9 cellular contexts compared by ENCODE assay signal in genomic region chr12:105031061-105031807, GRCh38. TPM values are rescaled to one million over a fixed set of nuclear protein-coding genes. Genes with fewer than 3 reads are reported as not detected.
DNase-seq lines count a peak whose midpoint lies in the region; ATAC-seq and TF ChIP-seq lines count a peak whose summit lies in the region.
"Had no signal": no experiment of that assay in that cellular context is flagged by ENCODE, and none has a peak within 500 bp of the region (broad histone marks: within the 10 kb centered on the region; RNA-seq: fewer than 3 reads in every experiment).

No MANE protein-coding gene starts in this region.

- peaks cover 33% of the 10 kb centered on the region for H3K4me1 Mint-ChIP-seq in activated T-helper 1 cell treated with anti-CD3 and anti-CD28 coated beads, Interleukin-12 subunit alpha, Interleukin-12 subunit beta, Interleukin-2, Interleukin-4 antibody, amounts not matched to agents 30 ng/mL and 10 ng/mL and 1 ng/mL, durations not matched to agents 14 hours and 24 hours and 36 hours (ENCODE audit: low read depth)
- peaks cover 9% of the 10 kb centered on the region in 2 donors for H3K4me1 Mint-ChIP-seq in effector memory CD8-positive, alpha-beta T cell (ENCODE audit: low read depth in 2 of 2)

- H3K4me3 Mint-ChIP-seq in activated T-helper 1 cell treated with anti-CD3 and anti-CD28 coated beads, Interleukin-12 subunit alpha, Interleukin-12 subunit beta, Interleukin-2, Interleukin-4 antibody, amounts not matched to agents 30 ng/mL and 10 ng/mL and 1 ng/mL, durations not matched to agents 14 hours and 24 hours and 36 hours, result no peak overlapping the region
- no peak overlapping the region for H3K4me3 Mint-ChIP-seq in effector memory CD8-positive, alpha-beta T cell

- no peaks in the 10 kb centered on the region for H3K27me3 Mint-ChIP-seq in activated T-helper 1 cell treated with anti-CD3 and anti-CD28 coated beads, Interleukin-12 subunit alpha, Interleukin-12 subunit beta, Interleukin-2, Interleukin-4 antibody, amounts not matched to agents 30 ng/mL and 10 ng/mL and 1 ng/mL, durations not matched to agents 14 hours and 24 hours and 36 hours (ENCODE audit: insufficient read depth)
- H3K27me3 Mint-ChIP-seq in effector memory CD8-positive, alpha-beta T cell, result no peaks in the 10 kb centered on the region

- no peaks in the 10 kb centered on the region for H3K27me3 ChIP-seq in thyroid gland

- peaks cover 11% of the 10 kb centered on the region for H3K36me3 Mint-ChIP-seq in activated T-helper 1 cell treated with anti-CD3 and anti-CD28 coated beads, Interleukin-12 subunit alpha, Interleukin-12 subunit beta, Interleukin-2, Interleukin-4 antibody, amounts not matched to agents 30 ng/mL and 10 ng/mL and 1 ng/mL, durations not matched to agents 14 hours and 24 hours and 36 hours (ENCODE audit: low read depth)
- H3K36me3 Mint-ChIP-seq in effector memory CD8-positive, alpha-beta T cell (ENCODE audit: insufficient read depth), result peaks cover 2% of the 10 kb centered on the region

- no peaks in the 10 kb centered on the region for H3K36me3 ChIP-seq in thyroid gland

- TF ChIP-seq CTCF in thyroid gland (IDR thresholded peaks at IDR 0.05), result no peak

- ATAC-seq in GM18511 (IDR thresholded peaks at IDR 0.05; ENCODE audit: unreplicated experiment), result peak; percentile 95
- ATAC-seq in GM21367 (IDR thresholded peaks at IDR 0.05; ENCODE audit: unreplicated experiment), result peak; percentile 88
- ATAC-seq in HG03457 (IDR thresholded peaks at IDR 0.05; ENCODE audit: unreplicated experiment), result peak; percentile 72
- no peak for ATAC-seq in effector memory CD8-positive, alpha-beta T cell (replicated peaks)

- peaks cover 14 to 15% of the 10 kb centered on the region in 2 donors for H3K4me1 ChIP-seq in thyroid gland

- no peak for DNase-seq in activated T-helper 1 cell treated with anti-CD3 and anti-CD28 coated beads, Interleukin-12 subunit alpha, Interleukin-12 subunit beta, Interleukin-2, Interleukin-4 antibody, amounts not matched to agents 30 ng/mL and 10 ng/mL and 1 ng/mL, durations not matched to agents 14 hours and 24 hours and 36 hours (ENCODE audit: low spot score)
- no peak for DNase-seq in effector memory CD8-positive, alpha-beta T cell
- DNase-seq in thyroid gland (no peak), erythroblast (lab: John Stamatoyannopoulos, UW) (no peak)
- no peak for DNase-seq in activated CD4-positive, CD25-positive, alpha-beta regulatory T cell treated with anti-CD3 and anti-CD28 coated beads, Interleukin-2, amount 50 U/mL, for 72 hours
- DNase-seq: stimulated activated CD8-positive, alpha-beta memory T cell treated with anti-CD3 and anti-CD28 coated beads, Interleukin-4, amount 100 ng/mL, for 48 hours had no signal

- H3K9me3 ChIP-seq in thyroid gland, result no peaks in the 10 kb centered on the region

- H3K4me3 ChIP-seq in thyroid gland (replicated peaks in 1 of 3), result no peak overlapping the region

- no peak overlapping the region for H3K27ac ChIP-seq in thyroid gland

- no peak for TF ChIP-seq POLR2A in thyroid gland (IDR thresholded peaks at IDR 0.05)
- no peak for TF ChIP-seq POLR2A in erythroblast (IDR thresholded peaks at IDR 0.05; ENCODE audit: low read length)

- intact Hi-C loops in activated T-helper 1 cell treated with anti-CD3 and anti-CD28 coated beads, Interleukin-12 subunit alpha, Interleukin-12 subunit beta, Interleukin-2, Interleukin-4 antibody, amounts not matched to agents 30 ng/mL and 10 ng/mL and 1 ng/mL, durations not matched to agents 14 hours and 24 hours and 36 hours (cut with micrococcal nuclease), result loop anchor here (5.0 kb wide), 1 partner anchor 44 kb away; the partner anchor contains the start of gene NOPCHAP1
- intact Hi-C loops in thyroid gland (cut with DNase I), result no loop called here

- H3K27ac Mint-ChIP-seq in activated T-helper 1 cell treated with anti-CD3 and anti-CD28 coated beads, Interleukin-12 subunit alpha, Interleukin-12 subunit beta, Interleukin-2, Interleukin-4 antibody, amounts not matched to agents 30 ng/mL and 10 ng/mL and 1 ng/mL, durations not matched to agents 14 hours and 24 hours and 36 hours, result peak overlapping the region; percentile 42
- H3K27ac Mint-ChIP-seq in effector memory CD8-positive, alpha-beta T cell, result peak overlapping the region in 1 of 2 donors; percentile 4

- H3K9me3 Mint-ChIP-seq in activated T-helper 1 cell treated with anti-CD3 and anti-CD28 coated beads, Interleukin-12 subunit alpha, Interleukin-12 subunit beta, Interleukin-2, Interleukin-4 antibody, amounts not matched to agents 30 ng/mL and 10 ng/mL and 1 ng/mL, durations not matched to agents 14 hours and 24 hours and 36 hours, result no peaks in the 10 kb centered on the region
- H3K9me3 Mint-ChIP-seq in effector memory CD8-positive, alpha-beta T cell, result no peaks in the 10 kb centered on the region

- 86 to 94% methylated on average over 8 of the region's 8 CpGs for WGBS in thyroid gland, 2 donors

RNA-seq across cellular contexts. Expression of gene NOPCHAP1, which starts 45.1 kb away (rescaled TPM):
- total RNA-seq in activated T-helper 1 cell treated with anti-CD3 and anti-CD28 coated beads, Interleukin-12 subunit alpha, Interleukin-12 subunit beta, Interleukin-2, Interleukin-4 antibody, amounts not matched to agents 30 ng/mL and 10 ng/mL and 1 ng/mL, durations not matched to agents 14 hours and 24 hours and 36 hours, result 28.0 and 40.0 TPM in 2 replicates
- total RNA-seq in thyroid gland, result 10 to 100 TPM in 2 of 4 donors, 1 to 10 TPM in 2; 6.2 to 13.9 (median 10.6) TPM

RNA-seq across cellular contexts. Expression of gene ALDH1L2, which starts 53.0 kb away (rescaled TPM):
- 1.1 and 1.5 TPM in 2 replicates for total RNA-seq in activated T-helper 1 cell treated with anti-CD3 and anti-CD28 coated beads, Interleukin-12 subunit alpha, Interleukin-12 subunit beta, Interleukin-2, Interleukin-4 antibody, amounts not matched to agents 30 ng/mL and 10 ng/mL and 1 ng/mL, durations not matched to agents 14 hours and 24 hours and 36 hours
- 1 to 10 TPM; 2.1 to 9.1 (median 4.3) TPM for total RNA-seq in thyroid gland
